ENCODE assay signal across 8 cellular contexts in the genomic region with DNA sequence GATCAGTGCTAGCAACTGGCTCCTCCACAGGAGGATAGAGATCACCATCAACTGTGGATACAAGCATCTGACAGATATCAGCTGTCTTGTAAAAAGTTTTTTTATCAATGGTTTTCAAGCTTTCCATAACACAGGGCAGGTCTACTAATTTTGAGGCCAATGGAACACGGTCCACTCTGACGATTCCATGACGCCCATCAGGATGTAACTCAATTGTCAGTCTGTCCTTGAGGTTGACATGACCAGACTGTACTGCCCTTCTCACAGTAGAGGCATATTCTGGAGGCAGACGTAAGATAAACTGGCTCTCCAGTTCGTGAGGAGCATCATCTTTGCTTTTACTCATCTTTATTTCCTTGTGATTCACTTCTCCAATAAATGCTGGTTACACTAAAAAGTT. TPM values are rescaled to one million over a fixed set of nuclear protein-coding genes. Genes with fewer than 3 reads are reported as not detected.
DNase-seq lines count a peak whose midpoint lies in the region; ATAC-seq and TF ChIP-seq lines count a peak whose summit lies in the region.

No MANE protein-coding gene starts in this region.

- no TSS peak for BruUV-seq in mammary epithelial cell (replicated peaks; lab: Mats Ljungman, UMichigan)

- dilution Hi-C loops in mammary epithelial cell (cut with HindIII; ENCODE audit: low sequenced_read_pairs) = no loop called here

- H3K4me3 Mint-ChIP-seq in stimulated activated naive CD8-positive, alpha-beta T cell treated with anti-CD3 and anti-CD28 coated beads, Interleukin-15, Interleukin-2, amounts not matched to agents 100 ng/mL and 50 ng/mL, for 24 hours = peak overlapping the region; percentile 98

- H3K79me2 ChIP-seq in mammary epithelial cell (ENCODE audit: insufficient read depth, low read length) = peaks cover 28% of the 10 kb centered on the region

- no peak overlapping the region for H3K9ac ChIP-seq in mammary epithelial cell (ENCODE audit: insufficient read depth, low read length)
- H3K9ac ChIP-seq in mucosa of stomach (ENCODE audit: low read length) = no peak overlapping the region

- H3K27ac Mint-ChIP-seq in stimulated activated naive CD8-positive, alpha-beta T cell treated with anti-CD3 and anti-CD28 coated beads, Interleukin-15, Interleukin-2, amounts not matched to agents 100 ng/mL and 50 ng/mL, for 24 hours = no peak overlapping the region

- no peak for TF ChIP-seq CTCF in mammary epithelial cell (conservative IDR thresholded peaks at IDR 0.05 in 1 of 2, IDR thresholded peaks at IDR 0.05 in 1 of 2; ENCODE audit: extremely low read depth in 1 of 2, insufficient read depth in 1 of 2, low read depth in 1 of 2, low read length in 2 of 2)

- CTCF ChIA-PET in mammary epithelial cell (lab: Charles Lee; ENCODE audit: low non-redundant PET) = no interaction called here

- H3K4me1 ChIP-seq in mammary epithelial cell (ENCODE audit: insufficient read depth, low read length) = peaks cover 8% of the 10 kb centered on the region
- no peaks in the 10 kb centered on the region for H3K4me1 ChIP-seq in mucosa of stomach (ENCODE audit: control insufficient read depth, insufficient read depth, low read length)

- H3K9me3 Mint-ChIP-seq in stimulated activated naive CD8-positive, alpha-beta T cell treated with anti-CD3 and anti-CD28 coated beads, Interleukin-15, Interleukin-2, amounts not matched to agents 100 ng/mL and 50 ng/mL, for 24 hours = peaks cover 42% of the 10 kb centered on the region

- H3K36me3 ChIP-seq in mammary epithelial cell (ENCODE audit: insufficient read depth, low read length) (peaks cover 8% of the 10 kb centered on the region), mucosa of stomach (ENCODE audit: control insufficient read depth, insufficient read depth, low read length) (peaks cover 13% of the 10 kb centered on the region)

- 68% methylated on average over 5 of the region's 5 CpGs for WGBS in mammary epithelial cell (ENCODE audit: low coverage, missing lambda C conversion rate)

- peak overlapping the region; percentile 65 to 91 (median 73) for H3K4me3 ChIP-seq in mammary epithelial cell (replicated peaks in 1 of 3; ENCODE audit: insufficient read depth in 1 of 3, low read depth in 2 of 3, low read length in 3 of 3)
- H3K4me3 ChIP-seq in mucosa of stomach (ENCODE audit: low read length) = peak overlapping the region; percentile 88

- intact Hi-C loops in mammary epithelial cell (cut with micrococcal nuclease) (loop anchor here (5.0 kb wide), 1 partner anchor 227 kb away; a partner anchor contains a TSS), sciatic nerve (cut with DNase I) (loop anchor here (5.0 kb wide), 1 partner anchor 238 kb away; no protein-coding TSS in a partner anchor)

- no peak for DNase-seq in stimulated activated naive CD8-positive, alpha-beta T cell treated with anti-CD3 and anti-CD28 coated beads, Interleukin-15, Interleukin-2, amounts not matched to agents 100 U/mL and 50 U/mL, for 24 hours
- DNase-seq in mammary epithelial cell (no peak), NCI-H526 (lab: John Stamatoyannopoulos, UW) (no peak), sciatic nerve (ENCODE audit: low spot score) (no peak), T-helper 9 cell (no peak)

- H3K27me3 ChIP-seq in mammary epithelial cell (ENCODE audit: insufficient read depth, low read length) (no peaks in the 10 kb centered on the region), mucosa of stomach (ENCODE audit: control insufficient read depth, insufficient read depth, low read length) (no peaks in the 10 kb centered on the region)

- no peak overlapping the region for H3K27ac ChIP-seq in mammary epithelial cell (ENCODE audit: insufficient read depth, low read depth, low read length)

- H3K4me1 Mint-ChIP-seq in stimulated activated naive CD8-positive, alpha-beta T cell treated with anti-CD3 and anti-CD28 coated beads, Interleukin-15, Interleukin-2, amounts not matched to agents 100 ng/mL and 50 ng/mL, for 24 hours (ENCODE audit: low read depth) = peaks cover 38% of the 10 kb centered on the region

- ATAC-seq in stimulated activated naive CD8-positive, alpha-beta T cell treated with anti-CD3 and anti-CD28 coated beads, Interleukin-15, Interleukin-2, amounts not matched to agents 100 U/mL and 50 U/mL, for 24 hours = no peak
- ATAC-seq in GM21717 (IDR thresholded peaks at IDR 0.05; ENCODE audit: unreplicated experiment) (no peak), sciatic nerve (no peak)

- H3K36me3 Mint-ChIP-seq in stimulated activated naive CD8-positive, alpha-beta T cell treated with anti-CD3 and anti-CD28 coated beads, Interleukin-15, Interleukin-2, amounts not matched to agents 100 ng/mL and 50 ng/mL, for 24 hours (ENCODE audit: low read depth) = peaks cover 75% of the 10 kb centered on the region

- H3K9me3 ChIP-seq in mammary epithelial cell (replicated peaks; ENCODE audit: insufficient read depth, low read length) (peaks cover 50% of the 10 kb centered on the region), mucosa of stomach (ENCODE audit: control insufficient read depth, low read length) (peaks cover 52% of the 10 kb centered on the region)

- H3K27me3 Mint-ChIP-seq in stimulated activated naive CD8-positive, alpha-beta T cell treated with anti-CD3 and anti-CD28 coated beads, Interleukin-15, Interleukin-2, amounts not matched to agents 100 ng/mL and 50 ng/mL, for 24 hours = no peaks in the 10 kb centered on the region

- no peaks in the 10 kb centered on the region for H4K20me1 ChIP-seq in mammary epithelial cell (ENCODE audit: insufficient read depth, low read length)

- in situ Hi-C loops in mammary epithelial cell (cut with MboI; ENCODE audit: low sequenced_read_pairs in 2 of 2) = loop anchor here in 1 of 2 donors (10.0 kb wide), 1 partner anchor 245 kb away; no protein-coding TSS in a partner anchor

- H3K4me2 ChIP-seq in mammary epithelial cell (ENCODE audit: insufficient read depth, low read depth, low read length) = peak overlapping the region; percentile 54

- H2AFZ ChIP-seq in mammary epithelial cell (ENCODE audit: low read depth, low read length) = no peak overlapping the region

RNA-seq across cellular contexts. Expression of a gene that starts 0.9 kb away (rescaled TPM):
- total RNA-seq in mammary epithelial cell (10 to 100 TPM; 45.2 to 46.0 TPM), sciatic nerve (84.3 TPM)
- polyA plus RNA-seq in mammary epithelial cell = 24.4 TPM
- 29.3 TPM for polyA minus RNA-seq in mammary epithelial cell

RNA-seq across cellular contexts. Expression of a gene that starts 10.6 kb away (rescaled TPM):
- total RNA-seq in mammary epithelial cell (under 1 TPM; 0.26 to 0.83 TPM), sciatic nerve (1.4 TPM)
- 0.41 TPM for polyA plus RNA-seq in mammary epithelial cell
- polyA minus RNA-seq in mammary epithelial cell = not detected

RNA-seq across cellular contexts. Expression of a gene that starts 15.8 kb away (rescaled TPM):
- total RNA-seq in mammary epithelial cell = under 1 TPM; 0.17 to 0.28 TPM
- not detected for polyA plus RNA-seq in mammary epithelial cell
- polyA minus RNA-seq in mammary epithelial cell = not detected
- total RNA-seq in sciatic nerve = 1.4 TPM

RNA-seq across cellular contexts. Expression of a gene that starts 18.9 kb away (rescaled TPM):
- total RNA-seq in mammary epithelial cell (1 to 10 TPM; 1.7 to 3.0 TPM), sciatic nerve (13.5 TPM)
- polyA plus RNA-seq in mammary epithelial cell = 2.0 TPM
- 3.6 TPM for polyA minus RNA-seq in mammary epithelial cell

RNA-seq across cellular contexts. Expression of a gene that starts 23.9 kb away (rescaled TPM):
- total RNA-seq in mammary epithelial cell (under 1 TPM; 0.83 to 0.96 TPM), sciatic nerve (6.7 TPM)
- 0.75 TPM for polyA plus RNA-seq in mammary epithelial cell
- 0.16 TPM for polyA minus RNA-seq in mammary epithelial cell
